29 cellular contexts compared by ENCODE assay signal in genomic region chr3:125090649-125091048, GRCh38.
"Had no signal": no experiment of that assay in that cellular context is flagged by ENCODE, and none has a peak within 500 bp of the region (broad histone marks: within the 10 kb centered on the region; RNA-seq: fewer than 3 reads in every experiment).

No MANE protein-coding gene starts in this region.

- H3K4me1 ChIP-seq: stomach, suprapubic skin, testis, tibial artery, tibial nerve, transverse colon, upper lobe of right lung, uterus, vagina had no signal

- H3K4me3 Mint-ChIP-seq: stimulated activated effector memory CD8-positive, alpha-beta T cell treated with anti-CD3 and anti-CD28 coated beads, Interleukin-12 subunit alpha, Interleukin-12 subunit beta, amount 100 ng/mL, for 72 hours; stimulated activated memory B cell treated with anti-CD40 and anti-IgM and Interleukin-4, amounts not matched to agents 10 μg/mL and 1 μg/mL and 100 μg/mL, for 72 hours; stimulated activated naive B cell treated with anti-CD40 and anti-IgM and Interleukin-4, amounts not matched to agents 10 μg/mL and 1 μg/mL and 100 μg/mL, for 72 hours; stimulated activated naive CD8-positive, alpha-beta T cell treated with anti-CD3 and anti-CD28 coated beads, Interleukin-15, amount 100 ng/mL, for 72 hours; stimulated activated naive CD8-positive, alpha-beta T cell treated with anti-CD3 and anti-CD28 coated beads, Interleukin-15, Interleukin-2, amounts not matched to agents 100 ng/mL and 50 ng/mL, for 24 hours; type B pancreatic cell had no signal

- H3K36me3 Mint-ChIP-seq: stimulated activated effector memory CD8-positive, alpha-beta T cell treated with anti-CD3 and anti-CD28 coated beads, Interleukin-12 subunit alpha, Interleukin-12 subunit beta, amount 100 ng/mL, for 72 hours; stimulated activated memory B cell treated with anti-CD40 and anti-IgM and Interleukin-4, amounts not matched to agents 10 μg/mL and 1 μg/mL and 100 μg/mL, for 72 hours had no signal

- H3K9me3 Mint-ChIP-seq: stimulated activated effector memory CD8-positive, alpha-beta T cell treated with anti-CD3 and anti-CD28 coated beads, Interleukin-12 subunit alpha, Interleukin-12 subunit beta, amount 100 ng/mL, for 72 hours; stimulated activated memory B cell treated with anti-CD40 and anti-IgM and Interleukin-4, amounts not matched to agents 10 μg/mL and 1 μg/mL and 100 μg/mL, for 72 hours; type B pancreatic cell had no signal

- ATAC-seq: stimulated activated effector memory CD8-positive, alpha-beta T cell treated with anti-CD3 and anti-CD28 coated beads, Interleukin-12 subunit alpha, Interleukin-12 subunit beta, amount 100 ng/mL, for 72 hours; stimulated activated memory B cell treated with anti-CD40 and anti-IgM and Interleukin-4, amounts not matched to agents 10 μg/mL and 1 μg/mL and 100 μg/mL, for 72 hours; stimulated activated naive B cell treated with anti-CD40 and anti-IgM and Interleukin-4, amounts not matched to agents 10 μg/mL and 1 μg/mL and 100 μg/mL, for 72 hours; stimulated activated naive CD8-positive, alpha-beta T cell treated with anti-CD3 and anti-CD28 coated beads, Interleukin-15, amount 100 ng/mL, for 72 hours; stimulated activated naive CD8-positive, alpha-beta T cell treated with anti-CD3 and anti-CD28 coated beads, Interleukin-15, Interleukin-2, amounts not matched to agents 100 U/mL and 50 U/mL, for 24 hours; upper lobe of right lung had no signal

- H3K27ac Mint-ChIP-seq: stimulated activated effector memory CD8-positive, alpha-beta T cell treated with anti-CD3 and anti-CD28 coated beads, Interleukin-12 subunit alpha, Interleukin-12 subunit beta, amount 100 ng/mL, for 72 hours; stimulated activated memory B cell treated with anti-CD40 and anti-IgM and Interleukin-4, amounts not matched to agents 10 μg/mL and 1 μg/mL and 100 μg/mL, for 72 hours; stimulated activated naive B cell treated with anti-CD40 and anti-IgM and Interleukin-4, amounts not matched to agents 10 μg/mL and 1 μg/mL and 100 μg/mL, for 72 hours; stimulated activated naive CD8-positive, alpha-beta T cell treated with anti-CD3 and anti-CD28 coated beads, Interleukin-15, Interleukin-2, amounts not matched to agents 100 ng/mL and 50 ng/mL, for 24 hours; type B pancreatic cell had no signal

- H3K27me3 ChIP-seq: stomach, suprapubic skin, testis, thyroid gland, tibial artery, tibial nerve, transverse colon, upper lobe of left lung, upper lobe of right lung, uterus, vagina had no signal

- H3K4me1 Mint-ChIP-seq: stimulated activated memory B cell treated with anti-CD40 and anti-IgM and Interleukin-4, amounts not matched to agents 10 μg/mL and 1 μg/mL and 100 μg/mL, for 72 hours; stimulated activated naive B cell treated with anti-CD40 and anti-IgM and Interleukin-4, amounts not matched to agents 10 μg/mL and 1 μg/mL and 100 μg/mL, for 72 hours; stimulated activated naive CD8-positive, alpha-beta T cell treated with anti-CD3 and anti-CD28 coated beads, Interleukin-15, amount 100 ng/mL, for 72 hours had no signal

- H3K27ac ChIP-seq: stomach, suprapubic skin, testis, thoracic aorta, thyroid gland, tibial artery, tibial nerve, transverse colon, upper lobe of left lung, upper lobe of right lung, uterus, vagina had no signal

- H3K9me3 ChIP-seq: stomach, suprapubic skin, testis, thoracic aorta, thyroid gland, tibial artery, transverse colon, upper lobe of left lung, upper lobe of right lung, uterus, vagina had no signal

- H3K27me3 Mint-ChIP-seq: stimulated activated memory B cell treated with anti-CD40 and anti-IgM and Interleukin-4, amounts not matched to agents 10 μg/mL and 1 μg/mL and 100 μg/mL, for 72 hours; stimulated activated naive B cell treated with anti-CD40 and anti-IgM and Interleukin-4, amounts not matched to agents 10 μg/mL and 1 μg/mL and 100 μg/mL, for 72 hours; stimulated activated naive CD8-positive, alpha-beta T cell treated with anti-CD3 and anti-CD28 coated beads, Interleukin-15, amount 100 ng/mL, for 72 hours; stimulated activated naive CD8-positive, alpha-beta T cell treated with anti-CD3 and anti-CD28 coated beads, Interleukin-15, Interleukin-2, amounts not matched to agents 100 ng/mL and 50 ng/mL, for 24 hours; type B pancreatic cell had no signal

- FAIRE-seq: urothelium cell line had no signal

- DNase-seq: stimulated activated CD4-positive, alpha-beta T cell treated with anti-CD3 and anti-CD28 coated beads, Interleukin-2, amount 100 ng/mL, for 48 hours; stimulated activated CD4-positive, alpha-beta T cell treated with anti-CD3 and anti-CD28 coated beads, Interleukin-4, amount 100 ng/mL, for 1 hour; stimulated activated CD4-positive, alpha-beta T cell treated with anti-CD3 and anti-CD28 coated beads, Interleukin-4, amount 100 ng/mL, for 24 hours; stimulated activated CD4-positive, alpha-beta T cell treated with anti-CD3 and anti-CD28 coated beads, Interleukin-4, amount 100 ng/mL, for 4 hours; stimulated activated CD8-positive, alpha-beta memory T cell treated with anti-CD3 and anti-CD28 coated beads, Interleukin-4, amount 100 ng/mL, for 48 hours; stimulated activated naive B cell treated with anti-CD40 and anti-IgM and Interleukin-4, amounts not matched to agents 10 μg/mL and 1 μg/mL and 100 μg/mL, for 72 hours; stimulated activated naive CD4-positive, alpha-beta T cell; stimulated activated naive CD4-positive, alpha-beta T cell treated with Interleukin-2 at 50 U/mL for 16 hours; stimulated activated naive CD8-positive, alpha-beta T cell treated with anti-CD3 and anti-CD28 coated beads, Interleukin-15, amount 100 ng/mL, for 72 hours; stimulated activated naive CD8-positive, alpha-beta T cell treated with anti-CD3 and anti-CD28 coated beads, Interleukin-15, Interleukin-2, amounts not matched to agents 100 U/mL and 50 U/mL, for 24 hours; stomach; substantia nigra; testis; thyroid gland; tibial artery; transverse colon; trophoblast cell; upper lobe of left lung; upper lobe of right lung; uterus had no signal

- H3K4me3 ChIP-seq: stomach, suprapubic skin, testis, thoracic aorta, thyroid gland, tibial artery, tibial nerve, transverse colon, upper lobe of left lung, upper lobe of right lung, uterus, vagina had no signal

- H3K36me3 ChIP-seq: suprapubic skin, thoracic aorta, thyroid gland, tibial artery, tibial nerve, transverse colon, upper lobe of left lung, upper lobe of right lung, uterus had no signal
